In genomic region chr7:152759655-152760383, GRCh38 we compare ENCODE assay signal across 8 cellular contexts. TPM values are rescaled to one million over a fixed set of nuclear protein-coding genes. Genes with fewer than 3 reads are reported as not detected.
A peak's percentile ranks its signal among the peaks of the same experiment; 100 is the strongest.
DNase-seq lines count a peak whose midpoint lies in the region; ATAC-seq and TF ChIP-seq lines count a peak whose summit lies in the region.

ACTR3B (plus strand) TSS chr7:152759752; CDS start chr7:152759883, 131 bp downstream.

- in situ Hi-C loops in GM23248 (cut with MboI) = no loop called here

- H3K4me2 ChIP-seq in GM23248 (ENCODE audit: unreplicated experiment) = peak within 1 kb of the TSS; percentile 97

- H3K9me3 ChIP-seq in GM23248 (ENCODE audit: low read depth) (no peaks in the 10 kb centered on the region), adrenal gland (replicated peaks in 1 of 3) (no peaks in the 10 kb centered on the region), upper lobe of left lung (no peaks in the 10 kb centered on the region)

- no peaks in the 10 kb centered on the region for H3K36me3 Mint-ChIP-seq in progenitor cell of endocrine pancreas (ENCODE audit: insufficient read depth)

- H3K4me3 Mint-ChIP-seq in progenitor cell of endocrine pancreas (ENCODE audit: low read depth) = peak within 1 kb of the TSS; percentile 85

- peak; percentile 91 for DNase-seq in GM06990 (ENCODE audit: extremely low read depth, insufficient read length)
- peak; percentile 94 for DNase-seq in GM23248
- no peak for DNase-seq in LNCaP clone FGC (ENCODE audit: low read depth)
- DNase-seq in T-helper 1 cell = peak; percentile 79 to 90 (median 89)
- DNase-seq in adrenal gland = peak; percentile 87 to 93 (median 91)
- DNase-seq in left cardiac atrium = peak; percentile 92
- peak; percentile 81 for DNase-seq in progenitor cell of endocrine pancreas (ENCODE audit: low spot score, unreplicated experiment)
- DNase-seq in upper lobe of left lung = peak; percentile 86 to 98

- peak within 1 kb of the TSS; percentile 99 for H2AFZ ChIP-seq in GM23248

- ATAC-seq in left cardiac atrium (peak; percentile 96 to 97), upper lobe of left lung (ENCODE audit: low FRiP score in 2 of 2) (peak; percentile 90 to 97)

- peak; percentile 85 to 89 for TF ChIP-seq POLR2A in adrenal gland (IDR thresholded peaks at IDR 0.05)
- TF ChIP-seq POLR2A in upper lobe of left lung (IDR thresholded peaks at IDR 0.05) = peak in 3 of 4 donors; percentile 54 to 85 (median 80)

- H3K4me3 ChIP-seq in GM06990 (replicated peaks; ENCODE audit: low read depth, low read length) (peak within 1 kb of the TSS; percentile 87), GM23248 (peak within 1 kb of the TSS; percentile 80), LNCaP clone FGC (ENCODE audit: low read depth, low read length) (peak within 1 kb of the TSS; percentile 87), adrenal gland (peak within 1 kb of the TSS; percentile 43 to 87 (median 77)), upper lobe of left lung (peak within 1 kb of the TSS; percentile 89 to 99 (median 97))

- H3K27ac Mint-ChIP-seq in progenitor cell of endocrine pancreas = peak within 1 kb of the TSS; percentile 96

- H3K4me1 Mint-ChIP-seq in progenitor cell of endocrine pancreas (ENCODE audit: low read depth) = peaks cover 7% of the 10 kb centered on the region

- H3K27me3 Mint-ChIP-seq in progenitor cell of endocrine pancreas = peaks cover 1% of the 10 kb centered on the region

- H3K9me2 ChIP-seq in GM23248 (ENCODE audit: insufficient read depth) = no peaks in the 10 kb centered on the region

- no peaks in the 10 kb centered on the region for H3K9me3 Mint-ChIP-seq in progenitor cell of endocrine pancreas (ENCODE audit: low read depth)

- peak within 1 kb of the TSS; percentile 93 for H3K9ac ChIP-seq in GM23248

- H3K27ac ChIP-seq in GM23248 (peak within 1 kb of the TSS; percentile 80), adrenal gland (peak within 1 kb of the TSS in 4 of 5 donors; percentile 86 to 97 (median 91)), upper lobe of left lung (peak within 1 kb of the TSS; percentile 92 to 95 (median 93))

- H3K4me1 ChIP-seq in GM23248 (ENCODE audit: insufficient read depth) = peaks cover 12% of the 10 kb centered on the region
- H3K4me1 ChIP-seq in adrenal gland (replicated peaks in 1 of 2) = peaks cover 7 to 18% of the 10 kb centered on the region in 2 donors
- peaks cover 9 to 18% (median 15%) of the 10 kb centered on the region in 4 donors for H3K4me1 ChIP-seq in upper lobe of left lung

- no peaks in the 10 kb centered on the region for H3K36me3 ChIP-seq in GM06990 (ENCODE audit: control insufficient read depth, insufficient read depth, low read length)
- H3K36me3 ChIP-seq in GM23248 (ENCODE audit: low read depth) = no peaks in the 10 kb centered on the region
- no peaks in the 10 kb centered on the region for H3K36me3 ChIP-seq in adrenal gland (replicated peaks in 1 of 2)
- no peaks in the 10 kb centered on the region for H3K36me3 ChIP-seq in upper lobe of left lung

- peaks cover 22% of the 10 kb centered on the region for H3F3A ChIP-seq in GM23248 (ENCODE audit: insufficient read depth)

- TF ChIP-seq CTCF in GM06990 (IDR thresholded peaks at IDR 0.05; ENCODE audit: insufficient read depth, low read length, poor library complexity, severe bottlenecking) (no peak), LNCaP clone FGC (IDR thresholded peaks at IDR 0.05; ENCODE audit: control insufficient read depth, extremely low read depth, insufficient read depth) (peak; percentile 4; the same call in 1 of the 2 replicates), adrenal gland (IDR thresholded peaks at IDR 0.05) (no peak), progenitor cell of endocrine pancreas (IDR thresholded peaks at IDR 0.05; ENCODE audit: unreplicated experiment) (no peak), upper lobe of left lung (IDR thresholded peaks at IDR 0.05) (peak in 4 of 6 experiments; percentile 9 to 31 (median 18))

- no peaks in the 10 kb centered on the region for H4K20me1 ChIP-seq in GM23248 (ENCODE audit: insufficient read depth)

- H3K27me3 ChIP-seq in GM06990 (replicated peaks; ENCODE audit: control insufficient read depth, insufficient read depth, low read length) (no peaks in the 10 kb centered on the region), GM23248 (replicated peaks; ENCODE audit: insufficient read depth) (no peaks in the 10 kb centered on the region), adrenal gland (no peaks in the 10 kb centered on the region), upper lobe of left lung (no peaks in the 10 kb centered on the region)

- TF ChIP-seq EP300 in upper lobe of left lung (IDR thresholded peaks at IDR 0.05) = no peak

- intact Hi-C loops in adrenal gland (cut with DNase I) (no loop called here), left cardiac atrium (cut with DNase I) (loop anchor here in 1 of 2 donors (10.0 kb wide), 1 partner anchor 85 kb away; the partner anchor contains the start of gene XRCC2)

- peaks cover 31% of the 10 kb centered on the region for H3K79me2 ChIP-seq in GM23248 (ENCODE audit: insufficient read depth)

- 1 to 2% methylated on average over 35 to 63 of the region's 92 CpGs for WGBS in GM23248 (ENCODE audit: low coverage in 1 of 2, low lambda C conversion rate in 2 of 2, missing lambda C conversion rate in 2 of 2), 2 experiments
- 0% methylated on average over 2 to 92 of the region's 92 CpGs; no CpG with 5 or more reads in 1 of the 4 donors for WGBS in adrenal gland, 4 donors
- 0 to 1% methylated on average over 32 to 48 of the region's 92 CpGs for WGBS in upper lobe of left lung, 2 donors

RNA-seq across cellular contexts. Expression of gene ACTR3B, which starts in this region (rescaled TPM):
- 6.2 and 34.2 TPM in 2 replicates for total RNA-seq in GM23248 (2014; rRNA removed; shearing (Covaris generic))
- 10.4 and 10.6 TPM in 2 replicates for polyA plus RNA-seq in GM23248 (2016; fragmentation: Nextera tagmentation; extraction: Ambion mirVana)
- total RNA-seq in adrenal gland = 10 to 100 TPM in 1 of 8 donors, 1 to 10 TPM in 7; 5.8 to 12.0 (median 7.8) TPM
- polyA plus RNA-seq in adrenal gland = 10 to 100 TPM in 1 of 3 donors, 1 to 10 TPM in 2; 5.2 to 12.9 (median 6.4) TPM
- total RNA-seq in left cardiac atrium = 1 to 10 TPM; 4.9 to 8.3 TPM
- 15.9 and 16.6 TPM in 2 replicates for total RNA-seq in progenitor cell of endocrine pancreas
- total RNA-seq in upper lobe of left lung = 10 to 100 TPM in 2 of 6 donors, 1 to 10 TPM in 4; 3.1 to 22.0 (median 7.4) TPM

Comparison
In these comparisons a context has a peak if more than half of its experiments do, and no peak if none do; other contexts are left out.
1. CTCF ChIP-seq: peak in LNCaP clone FGC (single experiment) and upper lobe of left lung (4 of 6); none in GM06990 (single experiment), adrenal gland (0 of 6) and progenitor cell of endocrine pancreas (single experiment).
2. Peak in every context shown above with its lines, with median percentiles within 50 percentile points of each other: H3K4me3 ChIP-seq and H3K27ac ChIP-seq.